In genomic region chr20:23189341-23189740, GRCh38 we compare ENCODE assay signal across 4 cellular contexts.
"Had no signal": no experiment of that assay in that cellular context is flagged by ENCODE, and none has a peak within 500 bp of the region (broad histone marks: within the 10 kb centered on the region; RNA-seq: fewer than 3 reads in every experiment).

No MANE protein-coding gene starts in this region.

- H3K27ac ChIP-seq: HL-60 had no signal

- H3K4me2 ChIP-seq: GM23338 had no signal

- H3K4me3 ChIP-seq: GM23338 had no signal

- H2AFZ ChIP-seq: GM23338 had no signal

- DNase-seq: H9, HFFc6 had no signal
